In genomic region chrX:8179653-8180052, GRCh38 we compare ENCODE assay signal across 18 cellular contexts. TPM values are rescaled to one million over a fixed set of nuclear protein-coding genes. Genes with fewer than 3 reads are reported as not detected.
DNase-seq lines count a peak whose midpoint lies in the region; ATAC-seq and TF ChIP-seq lines count a peak whose summit lies in the region.
"Had no signal": no experiment of that assay in that cellular context is flagged by ENCODE, and none has a peak within 500 bp of the region (broad histone marks: within the 10 kb centered on the region; RNA-seq: fewer than 3 reads in every experiment).

No MANE protein-coding gene starts in this region.

- H3K4me1 Mint-ChIP-seq in GM23338: no peaks in the 10 kb centered on the region
- H3K4me1 Mint-ChIP-seq: naive B cell had no signal

- no peaks in the 10 kb centered on the region for H3K9me3 ChIP-seq in lower lobe of right lung
- H3K9me3 ChIP-seq: thyroid gland had no signal

- no peak for ATAC-seq in lower lobe of right lung
- ATAC-seq in GM23338: no peak
- ATAC-seq: activated naive CD4-positive, alpha-beta T cell treated with anti-CD3 and anti-CD28 coated beads, Interleukin-2, amount 50 U/mL, for 72 hours had no signal

- no peak overlapping the region for H3K27ac ChIP-seq in lower lobe of right lung
- H3K27ac ChIP-seq in GM23338 (ENCODE audit: low read depth): no peak overlapping the region
- H3K27ac ChIP-seq: SK-N-MC, skin epidermis, thyroid gland had no signal

- no peaks in the 10 kb centered on the region for H3F3A ChIP-seq in GM23338 (replicated peaks; ENCODE audit: low read depth)

- H3K9me3 Mint-ChIP-seq in GM23338: no peaks in the 10 kb centered on the region
- H3K9me3 Mint-ChIP-seq: activated naive CD4-positive, alpha-beta T cell treated with anti-CD3 and anti-CD28 coated beads, Interleukin-2, amount 50 U/mL, for 72 hours; dendritic cell treated with granulocyte-macrophage colony-stimulating factor and Interleukin-4, amounts not matched to agents 40 ng/mL and 50 ng/mL, for 4 days had no signal

- TF ChIP-seq CTCF in lower lobe of right lung (IDR thresholded peaks at IDR 0.05) (peak; percentile 16), GM23338 (conservative IDR thresholded peaks at IDR 0.05; ENCODE audit: low read depth in 2 of 2) (no peak; a peak in 2 of 4 replicates)

- H3K4me1 ChIP-seq in lower lobe of right lung (no peaks in the 10 kb centered on the region), GM23338 (ENCODE audit: insufficient read depth) (no peaks in the 10 kb centered on the region)
- H3K4me1 ChIP-seq: thyroid gland had no signal

- no peaks in the 10 kb centered on the region for H3K9me2 ChIP-seq in GM23338 (ENCODE audit: insufficient read depth)

- H3K79me2 ChIP-seq in GM23338 (replicated peaks; ENCODE audit: insufficient read depth): no peaks in the 10 kb centered on the region

- no peak overlapping the region for H3K4me2 ChIP-seq in GM23338

- no peak overlapping the region for H2AFZ ChIP-seq in GM23338

- peaks cover 7% of the 10 kb centered on the region for H3K27me3 Mint-ChIP-seq in GM23338 (ENCODE audit: insufficient read depth, low read depth, poor library complexity)
- H3K27me3 Mint-ChIP-seq: dendritic cell treated with granulocyte-macrophage colony-stimulating factor and Interleukin-4, amounts not matched to agents 40 ng/mL and 50 ng/mL, for 4 days; naive B cell had no signal

- no peaks in the 10 kb centered on the region for H3K27me3 ChIP-seq in lower lobe of right lung (ENCODE audit: low read depth)
- H3K27me3 ChIP-seq in GM23338 (ENCODE audit: insufficient read depth): no peaks in the 10 kb centered on the region
- H3K27me3 ChIP-seq: thyroid gland had no signal

- H3K36me3 Mint-ChIP-seq in GM23338 (ENCODE audit: low read depth): no peaks in the 10 kb centered on the region
- H3K36me3 Mint-ChIP-seq: activated naive CD4-positive, alpha-beta T cell treated with anti-CD3 and anti-CD28 coated beads, Interleukin-2, amount 50 U/mL, for 72 hours; naive B cell had no signal

- H3K4me3 ChIP-seq in lower lobe of right lung: no peak overlapping the region
- no peak overlapping the region for H3K4me3 ChIP-seq in GM23338
- H3K4me3 ChIP-seq: SK-N-MC, skin epidermis, thyroid gland had no signal

- no peak overlapping the region for H3K27ac Mint-ChIP-seq in GM23338
- H3K27ac Mint-ChIP-seq: activated naive CD4-positive, alpha-beta T cell treated with anti-CD3 and anti-CD28 coated beads, Interleukin-2, amount 50 U/mL, for 72 hours; dendritic cell treated with granulocyte-macrophage colony-stimulating factor and Interleukin-4, amounts not matched to agents 40 ng/mL and 50 ng/mL, for 4 days; naive B cell had no signal

- H3K4me3 Mint-ChIP-seq in GM23338: no peak overlapping the region
- H3K4me3 Mint-ChIP-seq: dendritic cell treated with granulocyte-macrophage colony-stimulating factor and Interleukin-4, amounts not matched to agents 40 ng/mL and 50 ng/mL, for 4 days; naive B cell had no signal

- intact Hi-C loops in lower lobe of right lung (cut with DNase I): no loop called here

- H3K36me3 ChIP-seq in lower lobe of right lung (no peaks in the 10 kb centered on the region), GM23338 (ENCODE audit: insufficient read depth) (no peaks in the 10 kb centered on the region)
- H3K36me3 ChIP-seq: thyroid gland had no signal

- no peaks in the 10 kb centered on the region for H4K20me1 ChIP-seq in GM23338 (replicated peaks; ENCODE audit: insufficient read depth)

- DNase-seq in Ammon's horn (ENCODE audit: low spot score) (peak; percentile 8), HT-29 (ENCODE audit: low spot score) (peak; percentile 1), astrocyte of the hippocampus (ENCODE audit: low read depth, low spot score) (peak; percentile 29), lower lobe of right lung (no peak), GM23338 (ENCODE audit: low spot score) (no peak), COR-L47 (lab: John Stamatoyannopoulos, UW) (no peak), RPMI8226 (no peak)
- DNase-seq: activated CD4-positive, CD25-positive, alpha-beta regulatory T cell; activated CD8-positive, alpha-beta memory T cell treated with anti-CD3 and anti-CD28 coated beads, Interleukin-2, amount 50 U/mL, for 48 hours; KG1; naive B cell; thyroid gland had no signal

TF ChIP-seq in GM23338, 12 proteins besides CTCF, POLR2A, EP300 and RAD21 (continues in another document):
- no peak for TF ChIP-seq NANOG (IDR thresholded peaks at IDR 0.05; ENCODE audit: borderline replicate concordance)
- TF ChIP-seq, protein P1, sequence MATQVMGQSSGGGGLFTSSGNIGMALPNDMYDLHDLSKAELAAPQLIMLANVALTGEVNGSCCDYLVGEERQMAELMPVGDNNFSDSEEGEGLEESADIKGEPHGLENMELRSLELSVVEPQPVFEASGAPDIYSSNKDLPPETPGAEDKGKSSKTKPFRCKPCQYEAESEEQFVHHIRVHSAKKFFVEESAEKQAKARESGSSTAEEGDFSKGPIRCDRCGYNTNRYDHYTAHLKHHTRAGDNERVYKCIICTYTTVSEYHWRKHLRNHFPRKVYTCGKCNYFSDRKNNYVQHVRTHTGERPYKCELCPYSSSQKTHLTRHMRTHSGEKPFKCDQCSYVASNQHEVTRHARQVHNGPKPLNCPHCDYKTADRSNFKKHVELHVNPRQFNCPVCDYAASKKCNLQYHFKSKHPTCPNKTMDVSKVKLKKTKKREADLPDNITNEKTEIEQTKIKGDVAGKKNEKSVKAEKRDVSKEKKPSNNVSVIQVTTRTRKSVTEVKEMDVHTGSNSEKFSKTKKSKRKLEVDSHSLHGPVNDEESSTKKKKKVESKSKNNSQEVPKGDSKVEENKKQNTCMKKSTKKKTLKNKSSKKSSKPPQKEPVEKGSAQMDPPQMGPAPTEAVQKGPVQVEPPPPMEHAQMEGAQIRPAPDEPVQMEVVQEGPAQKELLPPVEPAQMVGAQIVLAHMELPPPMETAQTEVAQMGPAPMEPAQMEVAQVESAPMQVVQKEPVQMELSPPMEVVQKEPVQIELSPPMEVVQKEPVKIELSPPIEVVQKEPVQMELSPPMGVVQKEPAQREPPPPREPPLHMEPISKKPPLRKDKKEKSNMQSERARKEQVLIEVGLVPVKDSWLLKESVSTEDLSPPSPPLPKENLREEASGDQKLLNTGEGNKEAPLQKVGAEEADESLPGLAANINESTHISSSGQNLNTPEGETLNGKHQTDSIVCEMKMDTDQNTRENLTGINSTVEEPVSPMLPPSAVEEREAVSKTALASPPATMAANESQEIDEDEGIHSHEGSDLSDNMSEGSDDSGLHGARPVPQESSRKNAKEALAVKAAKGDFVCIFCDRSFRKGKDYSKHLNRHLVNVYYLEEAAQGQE (IDR thresholded peaks at IDR 0.05; ENCODE audit: unreplicated experiment): no peak
- no peak for TF ChIP-seq ZNF331 (CRISPR knock-in tag; IDR thresholded peaks at IDR 0.05; ENCODE audit: low read depth)
- TF ChIP-seq POLR2AphosphoS5 (IDR thresholded peaks at IDR 0.05; ENCODE audit: low read depth): no peak
- no peak for TF ChIP-seq CREB1 (CRISPR knock-in tag; IDR thresholded peaks at IDR 0.05; ENCODE audit: low read depth)
- TF ChIP-seq STAT1 (IDR thresholded peaks at IDR 0.05; ENCODE audit: unreplicated experiment): no peak
- TF ChIP-seq JUNB (IDR thresholded peaks at IDR 0.05; ENCODE audit: unreplicated experiment): no peak
- no peak for TF ChIP-seq ZNF114 (CRISPR knock-in tag; IDR thresholded peaks at IDR 0.05)
- TF ChIP-seq ETS1 (IDR thresholded peaks at IDR 0.05): no peak
- no peak for TF ChIP-seq EZH2 (IDR thresholded peaks at IDR 0.05; ENCODE audit: low read depth, unreplicated experiment)

RNA-seq across cellular contexts. Expression of gene VCX2, which starts 8.6 kb away (rescaled TPM):
- total RNA-seq in HT-29 (2014; rRNA removed; shearing (Covaris generic)): not detected in 2 replicates
- total RNA-seq in lower lobe of right lung: not detected
- not detected in 2 replicates for total RNA-seq in GM23338 (2014; rRNA removed; shearing (Covaris generic))
- polyA plus RNA-seq in GM23338 (2016; fragmentation: Nextera tagmentation; extraction: Ambion mirVana): 0.37 TPM in 1 of 2 replicates, not detected in the other
- total RNA-seq: activated naive CD4-positive, alpha-beta T cell treated with anti-CD3 and anti-CD28 coated beads, Interleukin-2, amount 50 U/mL, for 72 hours; NCI-H460; thyroid gland had no signal
- polyA plus RNA-seq: keratinocyte had no signal

Comparison
In these comparisons a context has a peak if more than half of its experiments do, and no peak if none do; other contexts are left out.
1. DNase-seq: peak in Ammon's horn (single experiment), HT-29 (single experiment) and astrocyte of the hippocampus (single experiment); none in lower lobe of right lung (single experiment), GM23338 (single experiment), COR-L47 (single experiment) and RPMI8226 (single experiment).